In the genomic region with DNA sequence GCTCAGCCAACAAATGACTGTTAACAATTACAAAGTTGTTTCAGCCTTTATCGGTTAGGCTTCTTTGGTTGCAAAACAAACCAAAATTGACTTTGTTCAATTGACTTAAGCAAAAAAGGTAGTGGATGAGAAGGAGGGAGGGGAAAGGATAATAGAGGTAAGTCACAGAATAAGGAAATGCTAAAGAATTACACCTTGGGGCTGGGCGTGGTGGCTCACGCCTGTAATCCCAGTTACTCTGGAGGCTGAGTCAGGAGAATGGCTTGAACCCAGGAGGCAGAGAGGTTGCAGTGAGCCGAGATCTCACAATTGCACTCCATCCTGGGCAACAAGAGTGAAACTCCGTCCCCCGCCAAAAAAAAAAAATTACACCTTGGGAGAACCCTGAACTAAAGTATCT, we compare ENCODE assay signal across 31 cellular contexts. TPM values are rescaled to one million over a fixed set of nuclear protein-coding genes. Genes with fewer than 3 reads are reported as not detected.
DNase-seq lines count a peak whose midpoint lies in the region; ATAC-seq and TF ChIP-seq lines count a peak whose summit lies in the region.
"Had no signal": no experiment of that assay in that cellular context is flagged by ENCODE, and none has a peak within 500 bp of the region (broad histone marks: within the 10 kb centered on the region; RNA-seq: fewer than 3 reads in every experiment).

No MANE protein-coding gene starts in this region.

- H4K91ac ChIP-seq in trophoblast cell (ENCODE audit: low read depth, low read length), result no peak overlapping the region

- no peak overlapping the region for H3K27ac Mint-ChIP-seq in activated T-cell treated with anti-CD3 and anti-CD28 coated beads, Interleukin-2, amount 50 U/mL, for 24 hours
- H3K27ac Mint-ChIP-seq: B cell; CD8-positive, alpha-beta T cell had no signal

- no peak overlapping the region for H3K9ac ChIP-seq in trophoblast cell (ENCODE audit: low read length)

- H3K4me3 Mint-ChIP-seq in activated T-cell treated with anti-CD3 and anti-CD28 coated beads, Interleukin-2, amount 50 U/mL, for 24 hours, result no peak overlapping the region
- H3K4me3 Mint-ChIP-seq: B cell; CD8-positive, alpha-beta T cell had no signal

- no peaks in the 10 kb centered on the region for H3K79me1 ChIP-seq in trophoblast cell (ENCODE audit: low read length)

- H3K4me3 ChIP-seq in RWPE2 (ENCODE audit: severe bottlenecking) (no peak overlapping the region), epithelial cell of esophagus (ENCODE audit: low read length) (no peak overlapping the region), trophoblast cell (ENCODE audit: low read depth, low read length) (no peak overlapping the region)
- H3K4me3 ChIP-seq: HAP-1, K562, MG63 had no signal

- H3K27ac ChIP-seq in RWPE2 (ENCODE audit: poor library complexity, severe bottlenecking) (no peak overlapping the region), trophoblast cell (ENCODE audit: low read depth, low read length) (no peak overlapping the region)
- H3K27ac ChIP-seq: C4-2B, RWPE1 had no signal

- no peak overlapping the region for H3K23ac ChIP-seq in trophoblast cell (ENCODE audit: low read length)

- no peak overlapping the region for H2BK12ac ChIP-seq in trophoblast cell (ENCODE audit: low read length)

- no peak overlapping the region for H2AK5ac ChIP-seq in trophoblast cell (ENCODE audit: low read length)

- peaks cover 3% of the 10 kb centered on the region for H3K4me1 ChIP-seq in RWPE2 (ENCODE audit: insufficient read depth, poor library complexity, severe bottlenecking)
- peaks cover 0 to 4% of the 10 kb centered on the region in 2 experiments for H3K4me1 ChIP-seq in trophoblast cell (ENCODE audit: control insufficient read depth in 1 of 2, insufficient read depth in 2 of 2, low read length in 2 of 2)
- H3K4me1 ChIP-seq: Caco-2 had no signal

- no peak overlapping the region for H4K12ac ChIP-seq in trophoblast cell (ENCODE audit: low read depth, low read length)

- no peak overlapping the region for H3K14ac ChIP-seq in trophoblast cell (ENCODE audit: low read length)

- H3K27me3 ChIP-seq in RWPE2 (ENCODE audit: insufficient read depth, poor library complexity, severe bottlenecking), result no peaks in the 10 kb centered on the region
- H3K27me3 ChIP-seq in trophoblast cell (ENCODE audit: insufficient read depth, low read length), result no peaks in the 10 kb centered on the region
- H3K27me3 ChIP-seq: MG63 had no signal

- H3K4me1 Mint-ChIP-seq in activated T-cell treated with anti-CD3 and anti-CD28 coated beads, Interleukin-2, amount 50 U/mL, for 24 hours (ENCODE audit: low read depth), result peaks cover 13% of the 10 kb centered on the region

- H3K9me3 ChIP-seq in RWPE2 (ENCODE audit: severe bottlenecking) (no peaks in the 10 kb centered on the region), trophoblast cell (ENCODE audit: insufficient read depth, low read depth, low read length) (no peaks in the 10 kb centered on the region)
- H3K9me3 ChIP-seq: Caco-2, HAP-1, MG63 had no signal

- no peak overlapping the region for H4K8ac ChIP-seq in trophoblast cell (ENCODE audit: low read depth, low read length)

- no peak overlapping the region for H2AFZ ChIP-seq in trophoblast cell (ENCODE audit: insufficient read depth, low read length, poor library complexity)

- no peak overlapping the region for H3K18ac ChIP-seq in trophoblast cell (ENCODE audit: low read length)

- no peaks in the 10 kb centered on the region for H3K27me3 Mint-ChIP-seq in activated T-cell treated with anti-CD3 and anti-CD28 coated beads, Interleukin-2, amount 50 U/mL, for 24 hours
- H3K27me3 Mint-ChIP-seq: B cell had no signal

- H3K36me3 Mint-ChIP-seq in activated T-cell treated with anti-CD3 and anti-CD28 coated beads, Interleukin-2, amount 50 U/mL, for 24 hours (ENCODE audit: low read depth), result no peaks in the 10 kb centered on the region
- H3K36me3 Mint-ChIP-seq: CD8-positive, alpha-beta T cell had no signal

- TF ChIP-seq CTCF in RWPE2 (IDR thresholded peaks at IDR 0.05; ENCODE audit: poor library complexity, severe bottlenecking) (no peak), epithelial cell of esophagus (IDR thresholded peaks at IDR 0.05; ENCODE audit: insufficient read depth, low read depth, low read length, missing control alignments) (no peak)

- peak; percentile 21 for DNase-seq in ELF-1 (ENCODE audit: low read depth, low spot score)
- DNase-seq in RWPE2 (ENCODE audit: low spot score), result no peak
- DNase-seq in epithelial cell of esophagus (ENCODE audit: low read depth), result peak; percentile 80
- peak; percentile 84 for DNase-seq in trophoblast cell
- no peak for DNase-seq in stimulated activated CD4-positive, alpha-beta T cell treated with anti-CD3 and anti-CD28 coated beads, Interleukin-4, amount 100 ng/mL, for 1 hour
- no peak for DNase-seq in activated T-cell treated with anti-CD3 and anti-CD28 coated beads, Interleukin-2, amount 50 U/mL, for 24 hours
- DNase-seq in activated CD4-positive, alpha-beta T cell treated with anti-CD3 and anti-CD28 coated beads, Interleukin-2, amount 50 U/mL, for 4 hours, result no peak
- DNase-seq in 8988T, result no peak
- DNase-seq: Caco-2; CD8-positive, alpha-beta T cell; DMS 273 treated with DMSO at 0.1 percent for 48 hours; DMS79; EL; GF-D8; GOT3; Kasumi-1; MG63; NCI-H1105 treated with DMSO at 0.1 percent for 48 hours; NCI-H146; NCI-H2029; NCI-H446; NCI-H526; NCI-H82; NK-92 treated with Interleukin-12 subunit alpha and Interleukin-12 subunit beta, amount 100 ng/mL, for 24 hours; SHP77 treated with DMSO at 0.1 percent for 48 hours had no signal

- no peaks in the 10 kb centered on the region for H3K79me2 ChIP-seq in trophoblast cell (ENCODE audit: control insufficient read depth, insufficient read depth, low read length, poor library complexity)

- peak; percentile 27; the same call in 1 of the 3 replicates for ATAC-seq in RWPE2 (ENCODE audit: low read depth)
- ATAC-seq: CD8-positive, alpha-beta T cell; K562; Panc1 had no signal

- WGBS in trophoblast cell (ENCODE audit: extremely low coverage, insufficient coverage, insufficient read length), result no CpG with 5 or more reads among the region's 6 CpGs

- H3K9me3 Mint-ChIP-seq in activated T-cell treated with anti-CD3 and anti-CD28 coated beads, Interleukin-2, amount 50 U/mL, for 24 hours, result no peaks in the 10 kb centered on the region
- H3K9me3 Mint-ChIP-seq: CD8-positive, alpha-beta T cell had no signal

- no peak overlapping the region for H2BK120ac ChIP-seq in trophoblast cell (ENCODE audit: insufficient read depth, low read length, poor library complexity)

- H2BK5ac ChIP-seq in trophoblast cell (ENCODE audit: low read depth, low read length, poor library complexity), result no peak overlapping the region

- H3K4me2 ChIP-seq in trophoblast cell (ENCODE audit: low read length), result no peak overlapping the region

- H3K36me3 ChIP-seq in RWPE2 (ENCODE audit: low read depth) (no peaks in the 10 kb centered on the region), trophoblast cell (ENCODE audit: control insufficient read depth in 1 of 2, insufficient read depth in 2 of 2, low read length in 2 of 2) (no peaks in the 10 kb centered on the region)
- H3K36me3 ChIP-seq: HAP-1, MG63 had no signal

- no peak overlapping the region for H3K4ac ChIP-seq in trophoblast cell (ENCODE audit: low read depth, low read length)

RNA-seq across cellular contexts. Expression of gene AHCYL2, which starts 41.4 kb away (rescaled TPM):
- 5.2 and 5.3 TPM in 2 replicates for polyA plus RNA-seq in trophoblast cell (2013)

Comparison
In these comparisons a context has a peak if more than half of its experiments do, and no peak if none do; other contexts are left out.
1. DNase-seq: peak in ELF-1 (single experiment), epithelial cell of esophagus (single experiment) and trophoblast cell (2 of 2); none in RWPE2 (single experiment), stimulated activated CD4-positive, alpha-beta T cell treated with anti-CD3 and anti-CD28 coated beads, Interleukin-4, amount 100 ng/mL, for 1 hour (single experiment), activated T-cell treated with anti-CD3 and anti-CD28 coated beads, Interleukin-2, amount 50 U/mL, for 24 hours (single experiment), activated CD4-positive, alpha-beta T cell treated with anti-CD3 and anti-CD28 coated beads, Interleukin-2, amount 50 U/mL, for 4 hours (0 of 2) and 8988T (single experiment).